In the genomic region with DNA sequence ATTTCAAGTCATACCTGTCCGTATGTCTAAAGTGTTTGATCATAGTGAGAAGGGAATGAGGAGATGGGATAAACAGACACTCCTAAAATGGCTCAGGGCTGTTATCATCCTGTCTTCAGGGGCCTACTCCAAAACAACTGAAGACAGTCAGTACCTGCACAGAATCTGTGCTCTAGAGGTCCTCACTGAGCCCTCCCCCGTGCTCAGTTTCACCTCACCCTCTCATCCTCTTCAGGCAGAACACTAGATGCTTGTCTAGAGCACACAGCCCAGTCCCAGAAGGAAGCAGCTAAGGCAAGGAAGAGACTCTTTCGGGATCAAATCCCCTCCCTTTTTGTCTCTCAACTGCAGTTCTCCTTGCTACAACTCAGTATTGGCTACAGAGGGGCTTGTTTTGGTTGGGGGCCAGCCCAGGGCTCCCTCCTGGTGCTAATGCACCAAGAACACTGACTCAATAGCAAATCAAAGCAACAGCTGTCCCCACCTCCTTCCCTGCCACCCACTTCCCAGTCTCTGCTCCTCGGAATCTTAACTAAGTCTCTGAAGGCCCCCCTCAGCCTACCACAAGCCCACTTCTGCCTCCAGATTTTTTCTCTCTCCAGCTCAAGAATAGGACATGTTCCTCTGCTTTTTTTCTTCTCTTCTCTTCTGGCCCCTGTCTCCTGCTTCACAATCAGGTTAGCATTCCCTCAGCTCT, we compare ENCODE assay signal across 27 cellular contexts. TPM values are rescaled to one million over a fixed set of nuclear protein-coding genes. Genes with fewer than 3 reads are reported as not detected.
"Had no signal": no experiment of that assay in that cellular context is flagged by ENCODE, and none has a peak within 500 bp of the region (broad histone marks: within the 10 kb centered on the region; RNA-seq: fewer than 3 reads in every experiment).

No MANE protein-coding gene starts in this region.

- H2AFZ ChIP-seq: hepatocyte had no signal

- H3K27ac Mint-ChIP-seq: effector memory CD8-positive, alpha-beta T cell; natural killer cell; stimulated activated naive CD8-positive, alpha-beta T cell treated with anti-CD3 and anti-CD28 coated beads, Interleukin-15, amount 100 ng/mL, for 72 hours had no signal

- H3K4me1 ChIP-seq: gastrocnemius medialis, heart left ventricle, lower lobe of right lung, prostate gland, right atrium auricular region, suprapubic skin, transverse colon, upper lobe of right lung, uterus had no signal

- H3K9me3 Mint-ChIP-seq: effector memory CD8-positive, alpha-beta T cell; natural killer cell had no signal

- ATAC-seq: effector memory CD8-positive, alpha-beta T cell; gastrocnemius medialis; heart left ventricle; left ventricle myocardium superior; lower lobe of right lung; natural killer cell; sciatic nerve; stimulated activated naive CD8-positive, alpha-beta T cell treated with anti-CD3 and anti-CD28 coated beads, Interleukin-15, amount 100 ng/mL, for 72 hours; upper lobe of right lung had no signal

- H3K36me3 ChIP-seq: gastrocnemius medialis, heart left ventricle, lower lobe of right lung, prostate gland, right atrium auricular region, suprapubic skin, transverse colon, upper lobe of right lung, uterus had no signal

- H3K4me3 ChIP-seq: coronary artery, gastrocnemius medialis, heart left ventricle, hepatocyte, lower lobe of right lung, prostate gland, right atrium auricular region, smooth muscle cell, suprapubic skin, transverse colon, upper lobe of right lung, uterus had no signal

- DNase-seq: dermis blood vessel endothelial cell; effector memory CD8-positive, alpha-beta T cell; foreskin fibroblast; gastrocnemius medialis; heart left ventricle; left ventricle myocardium superior; lower lobe of right lung; natural killer cell; stimulated activated CD4-positive, alpha-beta T cell treated with anti-CD3 and anti-CD28 coated beads, Interleukin-12 subunit alpha, Interleukin-12 subunit beta, amount 100 ng/mL, for 4 hours; stimulated activated CD4-positive, alpha-beta T cell treated with anti-CD3 and anti-CD28 coated beads, Interleukin-1b, Interleukin-23, amount 100 ng/mL, for 48 hours; stimulated activated CD4-positive, alpha-beta T cell treated with anti-CD3 and anti-CD28 coated beads, Interleukin-4, amount 100 ng/mL, for 1 hour; stimulated activated CD8-positive, alpha-beta memory T cell treated with anti-CD3 and anti-CD28 coated beads, Interleukin-4, amount 100 ng/mL, for 48 hours; stimulated activated naive CD4-positive, alpha-beta T cell; stimulated activated naive CD8-positive, alpha-beta T cell treated with anti-CD3 and anti-CD28 coated beads, Interleukin-15, amount 100 ng/mL, for 72 hours; transverse colon; upper lobe of right lung; uterus had no signal

- FAIRE-seq: keratinocyte had no signal

- H3K4me3 Mint-ChIP-seq: effector memory CD8-positive, alpha-beta T cell; natural killer cell; stimulated activated naive CD8-positive, alpha-beta T cell treated with anti-CD3 and anti-CD28 coated beads, Interleukin-15, amount 100 ng/mL, for 72 hours had no signal

- H3K4me1 Mint-ChIP-seq: natural killer cell; stimulated activated naive CD8-positive, alpha-beta T cell treated with anti-CD3 and anti-CD28 coated beads, Interleukin-15, amount 100 ng/mL, for 72 hours had no signal

- H3K27ac ChIP-seq: coronary artery, gastrocnemius medialis, heart left ventricle, hepatocyte, lower lobe of right lung, prostate gland, right atrium auricular region, suprapubic skin, transverse colon, upper lobe of right lung, uterus had no signal

- H3K9me3 ChIP-seq: gastrocnemius medialis, heart left ventricle, lower lobe of right lung, prostate gland, right atrium auricular region, suprapubic skin, transverse colon, upper lobe of right lung, uterus had no signal

- H3K36me3 Mint-ChIP-seq: natural killer cell had no signal

- H3K4me2 ChIP-seq: hepatocyte, smooth muscle cell had no signal

- H3K27me3 ChIP-seq: gastrocnemius medialis, right atrium auricular region, suprapubic skin, uterus had no signal

- H3K79me2 ChIP-seq: hepatocyte had no signal

RNA-seq across cellular contexts. Expression of a gene that starts 10.1 kb away (rescaled TPM):
- total RNA-seq: natural killer cell had no signal
- polyA plus RNA-seq: keratinocyte had no signal

RNA-seq across cellular contexts. Expression of a gene that starts 23.2 kb away (rescaled TPM):
- total RNA-seq: hepatocyte, mononuclear cell, natural killer cell, osteocyte had no signal
- polyA plus RNA-seq: hepatocyte, keratinocyte had no signal
